Comparison of ENCODE assay signal across 11 cellular contexts in genomic region chr10:70101668-70102067, GRCh38. TPM values are rescaled to one million over a fixed set of nuclear protein-coding genes. Genes with fewer than 3 reads are reported as not detected.
"Had no signal": no experiment of that assay in that cellular context is flagged by ENCODE, and none has a peak within 500 bp of the region (broad histone marks: within the 10 kb centered on the region; RNA-seq: fewer than 3 reads in every experiment).

No MANE protein-coding gene starts in this region.

- H3K4me2 ChIP-seq: GM23338, KMS-11 had no signal

- H3K4me3 Mint-ChIP-seq: GM23338, H9, HFFc6 had no signal

- H3K9me3 Mint-ChIP-seq: GM23338, H9, HFFc6 had no signal

- H3K27ac ChIP-seq: KMS-11 had no signal

- H2AFZ ChIP-seq: GM23338 had no signal

- DNase-seq: H9, HCEC 1CT, HFFc6, IMR-90, KBM-7 had no signal

- ATAC-seq: GM23338 had no signal

- FAIRE-seq: H1, H54, HTR-8/SVneo had no signal

- H3K9ac ChIP-seq: KMS-11 had no signal

- H3K4me3 ChIP-seq: GM23338 had no signal

- H3K27ac Mint-ChIP-seq: GM23338, HFFc6 had no signal

RNA-seq across cellular contexts. Expression of gene MACROH2A2, which starts 49.0 kb away (rescaled TPM):
- total RNA-seq: HT-29 had no signal
